ENCODE assay signal across 18 cellular contexts in the genomic region with DNA sequence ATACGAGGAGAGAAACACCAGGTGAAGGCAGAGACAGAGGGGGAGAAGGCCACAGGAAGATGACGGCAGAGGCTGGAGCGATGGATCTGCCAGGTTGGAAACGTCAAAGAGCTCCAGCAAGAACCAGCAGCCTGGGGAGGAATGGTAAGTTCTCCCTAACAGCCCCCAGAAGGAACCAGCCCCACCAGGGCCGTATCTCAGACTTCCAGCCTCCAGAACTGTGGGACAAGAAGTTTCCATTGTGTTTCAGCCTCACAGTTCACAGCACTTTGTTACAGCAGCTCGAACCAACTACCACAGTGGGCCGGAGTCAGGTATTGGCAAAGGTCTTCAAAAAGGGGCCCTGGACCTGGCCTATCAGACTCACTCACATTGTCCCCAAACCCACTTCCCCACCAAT.
A peak's percentile ranks its signal among the peaks of the same experiment; 100 is the strongest.
DNase-seq lines count a peak whose midpoint lies in the region; ATAC-seq and TF ChIP-seq lines count a peak whose summit lies in the region.
"Had no signal": no experiment of that assay in that cellular context is flagged by ENCODE, and none has a peak within 500 bp of the region (broad histone marks: within the 10 kb centered on the region; RNA-seq: fewer than 3 reads in every experiment).

No MANE protein-coding gene starts in this region.

- no peaks in the 10 kb centered on the region for H3K36me3 ChIP-seq in stomach
- H3K36me3 ChIP-seq: BLaER1 had no signal

- H3K9me3 ChIP-seq in T-helper 17 cell (ENCODE audit: control insufficient read depth, low read length, poor library complexity, severe bottlenecking) (no peaks in the 10 kb centered on the region), stomach (no peaks in the 10 kb centered on the region)
- H3K9me3 ChIP-seq: BLaER1 had no signal

- no peak for TF ChIP-seq EP300 in stomach (IDR thresholded peaks at IDR 0.05)

- no peak for DNase-seq in activated naive CD4-positive, alpha-beta T cell treated with anti-CD3 and anti-CD28 coated beads, Interleukin-2, amount 50 U/mL, for 72 hours (ENCODE audit: low spot score in 2 of 2)
- no peak for DNase-seq in activated naive CD4-positive, alpha-beta T cell treated with Interleukin-2 at 50 U/mL for 16 hours
- DNase-seq in T-helper 17 cell (no peak), mesenteric fat pad (ENCODE audit: low spot score) (peak; percentile 57), stomach (peak; percentile 19), ecto neural progenitor cell (ENCODE audit: low spot score) (no peak), NCI-H1930 (lab: John Stamatoyannopoulos, UW) (no peak)
- DNase-seq: DMS53, NCI-H1048, NCI-H1417, NCI-H1694, NCI-H2081, NCI-H2227 treated with DMSO at 0.1 percent for 48 hours, NCI-H526 treated with DMSO at 0.1 percent for 48 hours, Right ventricle myocardium superior, RPMI8226 had no signal

- peaks cover 14% of the 10 kb centered on the region for H3K4me1 Mint-ChIP-seq in T-helper 17 cell

- H3K4me1 ChIP-seq in stomach, result no peaks in the 10 kb centered on the region

- peaks cover 7 to 10% of the 10 kb centered on the region in 2 donors for H3K36me3 Mint-ChIP-seq in activated naive CD4-positive, alpha-beta T cell treated with anti-CD3 and anti-CD28 coated beads, Interleukin-2, amount 50 U/mL, for 72 hours
- H3K36me3 Mint-ChIP-seq in T-helper 17 cell (ENCODE audit: low read depth), result no peaks in the 10 kb centered on the region

- peak overlapping the region; percentile 9 to 81 for H3K27ac Mint-ChIP-seq in activated naive CD4-positive, alpha-beta T cell treated with anti-CD3 and anti-CD28 coated beads, Interleukin-2, amount 50 U/mL, for 72 hours
- peak overlapping the region; percentile 67 for H3K27ac Mint-ChIP-seq in T-helper 17 cell
- H3K27ac Mint-ChIP-seq: CD4-positive, alpha-beta T cell had no signal

- WGBS in stomach, 5 donors, result 87 to 94% (median 93%) methylated on average over 7 of the region's 7 CpGs

- TF ChIP-seq CTCF in stomach (IDR thresholded peaks at IDR 0.05), result no peak

- no peak for ATAC-seq in activated naive CD4-positive, alpha-beta T cell treated with anti-CD3 and anti-CD28 coated beads, Interleukin-2, amount 50 U/mL, for 72 hours
- no peak for ATAC-seq in T-helper 17 cell

- TF ChIP-seq POLR2A in stomach (IDR thresholded peaks at IDR 0.05), result no peak

- no peak overlapping the region for H3K4me3 ChIP-seq in stomach
- H3K4me3 ChIP-seq: BLaER1 had no signal

- no peaks in the 10 kb centered on the region for H3K27me3 Mint-ChIP-seq in T-helper 17 cell
- H3K27me3 Mint-ChIP-seq: CD4-positive, alpha-beta T cell had no signal

- H3K9me3 Mint-ChIP-seq in activated naive CD4-positive, alpha-beta T cell treated with anti-CD3 and anti-CD28 coated beads, Interleukin-2, amount 50 U/mL, for 72 hours, result no peaks in the 10 kb centered on the region
- H3K9me3 Mint-ChIP-seq: CD4-positive, alpha-beta T cell had no signal

- H3K27ac ChIP-seq in stomach, result no peak overlapping the region
- H3K27ac ChIP-seq: BLaER1 had no signal

- no peaks in the 10 kb centered on the region for H3K27me3 ChIP-seq in stomach
- H3K27me3 ChIP-seq: BLaER1 had no signal

- H3K4me3 Mint-ChIP-seq in T-helper 17 cell, result no peak overlapping the region
- H3K4me3 Mint-ChIP-seq: CD4-positive, alpha-beta T cell had no signal

- intact Hi-C loops in stomach (cut with DNase I; ENCODE audit: low total_unique reads), result no loop called here

Comparison
In these comparisons a context has a peak if more than half of its experiments do, and no peak if none do; other contexts are left out.
1. DNase-seq: peak in mesenteric fat pad (single experiment) and stomach (single experiment); none in activated naive CD4-positive, alpha-beta T cell treated with anti-CD3 and anti-CD28 coated beads, Interleukin-2, amount 50 U/mL, for 72 hours (0 of 2), activated naive CD4-positive, alpha-beta T cell treated with Interleukin-2 at 50 U/mL for 16 hours (single experiment), T-helper 17 cell (0 of 3), ecto neural progenitor cell (single experiment) and NCI-H1930 (0 of 2).